8 cellular contexts compared by ENCODE assay signal in the genomic region with DNA sequence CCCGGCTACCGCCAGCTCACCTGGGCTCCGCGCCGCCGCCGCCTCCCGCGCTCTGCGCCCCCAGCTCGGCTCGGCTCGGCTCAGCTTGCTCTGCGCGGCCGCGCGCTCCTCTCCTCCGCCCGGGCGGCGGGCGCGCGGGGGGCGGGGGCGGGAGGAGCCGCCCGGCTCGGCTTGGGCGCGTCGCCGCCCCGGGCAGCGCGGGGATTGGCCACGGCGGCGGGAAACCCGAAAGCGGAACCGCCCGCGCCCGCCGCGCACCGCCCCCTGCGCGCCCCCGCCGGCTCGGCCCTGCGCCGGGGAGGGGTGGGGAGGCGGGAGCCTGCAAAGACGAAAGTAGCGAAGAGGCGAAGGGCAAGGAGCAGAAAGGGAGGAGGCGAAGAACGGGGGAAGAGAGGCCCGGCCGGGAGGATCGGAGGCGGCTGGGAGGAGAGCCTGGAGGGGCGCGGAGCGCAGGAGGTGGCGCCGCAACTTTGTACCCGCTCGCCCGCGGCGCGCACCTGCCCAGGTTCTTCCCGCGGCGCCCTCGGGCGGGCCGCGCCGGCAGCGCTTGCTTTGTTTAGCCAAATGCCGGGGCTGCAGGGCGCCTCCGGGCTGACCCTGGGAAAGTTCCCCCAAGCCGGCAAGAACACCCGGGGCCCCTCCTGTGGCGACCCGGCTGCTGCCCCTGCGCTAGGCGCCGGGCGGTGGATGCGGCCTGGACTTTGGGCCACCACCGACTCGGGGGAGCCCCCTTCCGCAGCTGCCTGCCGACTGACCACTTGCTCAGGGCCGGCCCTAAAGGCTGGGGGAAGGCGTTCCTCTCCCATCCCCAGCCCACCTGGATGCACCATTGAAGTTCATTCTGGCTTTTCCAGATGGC. TPM values are rescaled to one million over a fixed set of nuclear protein-coding genes. Genes with fewer than 3 reads are reported as not detected.
DNase-seq lines count a peak whose midpoint lies in the region; ATAC-seq and TF ChIP-seq lines count a peak whose summit lies in the region.

A gene (minus strand): TSS at position 92 of the 859 bp plus-strand sequence. CDS start 22,183 bp downstream, outside the sequence.

- DNase-seq in NCI-H128 (lab: John Stamatoyannopoulos, UW; ENCODE audit: unreplicated experiment) (peak; percentile 71), amniotic epithelial cell (ENCODE audit: low read depth) (peak; percentile 62), left ventricle myocardium inferior (peak; percentile 89), prostate gland (ENCODE audit: low spot score) (peak; percentile 76), upper lobe of right lung (peak; percentile 94)

- peaks cover 46% of the 10 kb centered on the region for H3K4me1 ChIP-seq in left ventricle myocardium inferior
- peaks cover 5% of the 10 kb centered on the region for H3K4me1 ChIP-seq in prostate gland (replicated peaks)
- peaks cover 17% of the 10 kb centered on the region for H3K4me1 ChIP-seq in upper lobe of right lung

- no peaks in the 10 kb centered on the region for H3K9me3 ChIP-seq in left ventricle myocardium inferior (replicated peaks)
- no peaks in the 10 kb centered on the region for H3K9me3 ChIP-seq in prostate gland
- no peaks in the 10 kb centered on the region for H3K9me3 ChIP-seq in upper lobe of right lung

- TF ChIP-seq CTCF in GM12874 (IDR thresholded peaks at IDR 0.05; ENCODE audit: insufficient read depth, low read depth, low read length) (peak; percentile 35; the same call in 1 of the 2 replicates), left ventricle myocardium inferior (IDR thresholded peaks at IDR 0.05; ENCODE audit: borderline replicate concordance) (peak; percentile 42), prostate gland (IDR thresholded peaks at IDR 0.05) (peak in 2 of 4 experiments; percentile 32 to 39), upper lobe of right lung (IDR thresholded peaks at IDR 0.05) (peak; percentile 35)

- peak within 1 kb of the TSS; percentile 85 for H3K27ac Mint-ChIP-seq in T-helper 1 cell treated with Interleukin-12 subunit alpha and Interleukin-12 subunit beta and Interleukin-4 antibody, amounts not matched to agents 30 μg/mL and 1 μg/mL, for 36 hours

- TF ChIP-seq POLR2A in prostate gland (IDR thresholded peaks at IDR 0.05), result peak; percentile 46

- H3K36me3 ChIP-seq in left ventricle myocardium inferior (peaks cover 10% of the 10 kb centered on the region), prostate gland (no peaks in the 10 kb centered on the region), upper lobe of right lung (no peaks in the 10 kb centered on the region)

- peak within 1 kb of the TSS; percentile 96 for H3K4me3 ChIP-seq in left ventricle myocardium inferior
- H3K4me3 ChIP-seq in prostate gland, result peak within 1 kb of the TSS; percentile 98 to 99
- H3K4me3 ChIP-seq in upper lobe of right lung, result peak within 1 kb of the TSS; percentile 95

- ATAC-seq in HG02642 (IDR thresholded peaks at IDR 0.05; ENCODE audit: poor library complexity, unreplicated experiment) (peak; percentile 73), upper lobe of right lung (peak; percentile 96)

- under 1% methylated on average over 86 of the region's 104 CpGs for WGBS in prostate gland

- no peaks in the 10 kb centered on the region for H3K27me3 Mint-ChIP-seq in T-helper 1 cell treated with Interleukin-12 subunit alpha and Interleukin-12 subunit beta and Interleukin-4 antibody, amounts not matched to agents 30 μg/mL and 1 μg/mL, for 36 hours (ENCODE audit: low read depth)

- H3K27me3 ChIP-seq in left ventricle myocardium inferior (ENCODE audit: low read depth), result no peaks in the 10 kb centered on the region
- H3K27me3 ChIP-seq in prostate gland (replicated peaks; ENCODE audit: insufficient read depth), result no peaks in the 10 kb centered on the region
- H3K27me3 ChIP-seq in upper lobe of right lung, result no peaks in the 10 kb centered on the region

- peak within 1 kb of the TSS; percentile 89 for H3K4me3 Mint-ChIP-seq in T-helper 1 cell treated with Interleukin-12 subunit alpha and Interleukin-12 subunit beta and Interleukin-4 antibody, amounts not matched to agents 30 μg/mL and 1 μg/mL, for 36 hours

- H3K9me3 Mint-ChIP-seq in T-helper 1 cell treated with Interleukin-12 subunit alpha and Interleukin-12 subunit beta and Interleukin-4 antibody, amounts not matched to agents 30 μg/mL and 1 μg/mL, for 36 hours, result no peaks in the 10 kb centered on the region

- H3K4me1 Mint-ChIP-seq in T-helper 1 cell treated with Interleukin-12 subunit alpha and Interleukin-12 subunit beta and Interleukin-4 antibody, amounts not matched to agents 30 μg/mL and 1 μg/mL, for 36 hours (ENCODE audit: low read depth), result peaks cover 18% of the 10 kb centered on the region

- H3K27ac ChIP-seq in left ventricle myocardium inferior (replicated peaks), result peak within 1 kb of the TSS; percentile 96
- H3K27ac ChIP-seq in prostate gland, result peak within 1 kb of the TSS; percentile 88 to 92
- peak within 1 kb of the TSS; percentile 84 for H3K27ac ChIP-seq in upper lobe of right lung

- intact Hi-C loops in left ventricle myocardium inferior (cut with micrococcal nuclease), result no loop called here
- intact Hi-C loops in prostate gland (cut with DNase I), result no loop called here
- intact Hi-C loops in upper lobe of right lung (cut with DNase I), result no loop called here

- peaks cover 3% of the 10 kb centered on the region for H3K36me3 Mint-ChIP-seq in T-helper 1 cell treated with Interleukin-12 subunit alpha and Interleukin-12 subunit beta and Interleukin-4 antibody, amounts not matched to agents 30 μg/mL and 1 μg/mL, for 36 hours (ENCODE audit: low read depth)

RNA-seq across cellular contexts. Expression of the gene that starts here (rescaled TPM):
- 13.3 TPM for total RNA-seq in left ventricle myocardium inferior
- 10 to 100 TPM; 26.9 to 52.2 TPM for total RNA-seq in prostate gland
- total RNA-seq in upper lobe of right lung, result 39.3 TPM

Comparison
In these comparisons a context has a peak if more than half of its experiments do, and no peak if none do; other contexts are left out.
1. Peak in every context shown above with its lines: DNase-seq, ATAC-seq, H3K4me3 ChIP-seq and H3K27ac ChIP-seq.